In genomic region chr11:30801357-30801756, GRCh38 we compare ENCODE assay signal across 17 cellular contexts.
"Had no signal": no experiment of that assay in that cellular context is flagged by ENCODE, and none has a peak within 500 bp of the region (broad histone marks: within the 10 kb centered on the region; RNA-seq: fewer than 3 reads in every experiment).

No MANE protein-coding gene starts in this region.

- H3K4me1 ChIP-seq: colonic mucosa, right atrium auricular region, spleen, tibial artery had no signal

- H3K4me3 ChIP-seq: colonic mucosa, right atrium auricular region, spleen, tibial artery had no signal

- H3K36me3 ChIP-seq: colonic mucosa, neutrophil, right atrium auricular region, spleen, tibial artery had no signal

- DNase-seq: caudate nucleus; colonic mucosa; effector CD8-positive, alpha-beta T cell; glutamatergic neuron; immature natural killer cell; left ventricle myocardium superior; mesendoderm; naive thymus-derived CD8-positive, alpha-beta T cell; posterior cingulate gyrus; spleen; stimulated activated CD4-positive, alpha-beta T cell treated with anti-CD3 and anti-CD28 coated beads, Interleukin-15, amount 100 ng/mL, for 24 hours; stimulated activated CD4-positive, alpha-beta T cell treated with anti-CD3 and anti-CD28 coated beads, Interleukin-1b, Interleukin-23, amount 100 ng/mL, for 48 hours; stimulated activated CD4-positive, alpha-beta T cell treated with anti-CD3 and anti-CD28 coated beads, Interleukin-4, amount 100 ng/mL, for 24 hours; tibial artery had no signal

- H3K9me3 ChIP-seq: colonic mucosa, neutrophil, tibial artery had no signal

- ATAC-seq: left ventricle myocardium superior; naive thymus-derived CD8-positive, alpha-beta T cell; stimulated activated memory B cell treated with anti-CD40 and anti-IgM and Interleukin-4, amounts not matched to agents 10 μg/mL and 1 μg/mL and 100 μg/mL, for 72 hours had no signal

- H3K27ac ChIP-seq: colonic mucosa, neutrophil, right atrium auricular region, spleen, tibial artery had no signal

- H3K27me3 ChIP-seq: colonic mucosa, neutrophil, right atrium auricular region, spleen, tibial artery had no signal
